In genomic region chr14:65241125-65241752, GRCh38 we compare ENCODE assay signal across 19 cellular contexts.
DNase-seq lines count a peak whose midpoint lies in the region; ATAC-seq and TF ChIP-seq lines count a peak whose summit lies in the region.
"Had no signal": no experiment of that assay in that cellular context is flagged by ENCODE, and none has a peak within 500 bp of the region (broad histone marks: within the 10 kb centered on the region; RNA-seq: fewer than 3 reads in every experiment).

No MANE protein-coding gene starts in this region.

- intact Hi-C loops in Caco-2 (cut with micrococcal nuclease; ENCODE audit: unreplicated experiment), result no loop called here

- H3K27me3 ChIP-seq in Caco-2 (replicated peaks; ENCODE audit: control insufficient read depth, insufficient read depth, low read length), result no peaks in the 10 kb centered on the region
- H3K27me3 ChIP-seq: adrenal gland, heart right ventricle had no signal

- peaks cover 14% of the 10 kb centered on the region for H3K36me3 Mint-ChIP-seq in Caco-2 (ENCODE audit: insufficient read depth, unreplicated experiment)
- no peaks in the 10 kb centered on the region for H3K36me3 Mint-ChIP-seq in T-cell
- no peaks in the 10 kb centered on the region for H3K36me3 Mint-ChIP-seq in naive B cell
- H3K36me3 Mint-ChIP-seq: stimulated activated effector memory CD8-positive, alpha-beta T cell treated with anti-CD3 and anti-CD28 coated beads, Interleukin-12 subunit alpha, Interleukin-12 subunit beta, amount 100 ng/mL, for 72 hours had no signal

- peaks cover 38% of the 10 kb centered on the region for H3K4me1 Mint-ChIP-seq in Caco-2 (ENCODE audit: low read depth, unreplicated experiment)
- peaks cover 8 to 14% (median 8%) of the 10 kb centered on the region in 3 donors for H3K4me1 Mint-ChIP-seq in T-cell
- peaks cover 13 to 19% (median 13%) of the 10 kb centered on the region in 3 donors for H3K4me1 Mint-ChIP-seq in naive B cell

- DNase-seq in Caco-2 (no peak), GM13977 (ENCODE audit: low spot score) (peak; percentile 39), T-cell (no peak), naive B cell (no peak), medulla oblongata (ENCODE audit: extremely low spot score) (no peak), glomerular visceral epithelial cell (ENCODE audit: extremely low spot score) (no peak)
- DNase-seq: activated CD4-positive, CD25-positive, alpha-beta regulatory T cell; activated effector memory CD4-positive, alpha-beta T cell treated with anti-CD3 and anti-CD28 coated beads, Interleukin-2, amount 50 U/mL, for 16 hours; adrenal gland; heart right ventricle; NCI-H1694 treated with DMSO at 0.1 percent for 48 hours; NCI-H774; psoas muscle; T-helper 9 cell had no signal

- POLR2A ChIA-PET in Caco-2 (lab: Charles Lee), result no interaction called here
- POLR2A ChIA-PET in T-cell (lab: Charles Lee), result no interaction called here

- no peaks in the 10 kb centered on the region for H3K9me3 ChIP-seq in Caco-2
- H3K9me3 ChIP-seq: adrenal gland, heart right ventricle, psoas muscle, tibial artery had no signal

- H3K36me3 ChIP-seq in Caco-2 (ENCODE audit: control insufficient read depth, insufficient read depth, low read length), result no peaks in the 10 kb centered on the region
- H3K36me3 ChIP-seq: adrenal gland, heart right ventricle, tibial artery had no signal

- H3K4me3 Mint-ChIP-seq in Caco-2 (ENCODE audit: unreplicated experiment) (no peak overlapping the region), T-cell (no peak overlapping the region), naive B cell (peak overlapping the region in 3 of 8 donors; percentile 20 to 65 (median 46))
- H3K4me3 Mint-ChIP-seq: dendritic cell treated with granulocyte-macrophage colony-stimulating factor and Interleukin-4, amounts not matched to agents 40 ng/mL and 50 ng/mL, for 4 days; stimulated activated effector memory CD8-positive, alpha-beta T cell treated with anti-CD3 and anti-CD28 coated beads, Interleukin-12 subunit alpha, Interleukin-12 subunit beta, amount 100 ng/mL, for 72 hours had no signal

- CTCF ChIA-PET in Caco-2 (lab: Charles Lee) (no interaction called here), T-cell (lab: Charles Lee) (interaction anchor here (0.6 to 0.7 kb wide), 2 partner anchors 148 to 170 kb away, joined by 3 to 4 read pairs; no protein-coding TSS in a partner anchor)

- no peak for ATAC-seq in T-cell (replicated peaks in 1 of 4)
- ATAC-seq in naive B cell (ENCODE audit: low read depth in 2 of 2), result peak in 1 of 2 donors; percentile 27
- no peak for ATAC-seq in HG03196 (IDR thresholded peaks at IDR 0.05; ENCODE audit: unreplicated experiment)
- ATAC-seq: heart right ventricle; left lobe of liver; psoas muscle; stimulated activated effector memory CD8-positive, alpha-beta T cell treated with anti-CD3 and anti-CD28 coated beads, Interleukin-12 subunit alpha, Interleukin-12 subunit beta, amount 100 ng/mL, for 72 hours had no signal

- H3K27ac Mint-ChIP-seq in Caco-2 (ENCODE audit: unreplicated experiment) (peak overlapping the region; percentile 48), T-cell (peak overlapping the region; percentile 24 to 62), naive B cell (peak overlapping the region in 5 of 6 donors; percentile 17 to 79 (median 56))
- H3K27ac Mint-ChIP-seq: dendritic cell treated with granulocyte-macrophage colony-stimulating factor and Interleukin-4, amounts not matched to agents 40 ng/mL and 50 ng/mL, for 4 days; stimulated activated effector memory CD8-positive, alpha-beta T cell treated with anti-CD3 and anti-CD28 coated beads, Interleukin-12 subunit alpha, Interleukin-12 subunit beta, amount 100 ng/mL, for 72 hours had no signal

- H3K27me3 Mint-ChIP-seq in Caco-2 (ENCODE audit: insufficient read depth, unreplicated experiment) (no peaks in the 10 kb centered on the region), T-cell (no peaks in the 10 kb centered on the region), naive B cell (no peaks in the 10 kb centered on the region)

- no peak for TF ChIP-seq CTCF in Caco-2 (IDR thresholded peaks at IDR 0.05; ENCODE audit: insufficient read depth in 1 of 2, low read depth in 1 of 2, low read length in 1 of 2, severe bottlenecking in 1 of 2, unreplicated experiment in 1 of 2)
- no peak for TF ChIP-seq CTCF in GM13977 (IDR thresholded peaks at IDR 0.05; ENCODE audit: extremely low read depth, insufficient read depth, missing control alignments)

- in situ Hi-C loops in GM13977 (cut with MboI; ENCODE audit: low pct_unique_long_range_greater_than_20kb, low sequenced_read_pairs, unreplicated experiment), result no loop called here

- peaks cover 82% of the 10 kb centered on the region for H3K4me1 ChIP-seq in Caco-2
- H3K4me1 ChIP-seq: psoas muscle, tibial artery had no signal

- no TSS peak for BruUV-seq in Caco-2 (replicated peaks; lab: Mats Ljungman, UMichigan)

- H3K9me3 Mint-ChIP-seq in Caco-2 (ENCODE audit: unreplicated experiment), result no peaks in the 10 kb centered on the region
- H3K9me3 Mint-ChIP-seq in T-cell, result no peaks in the 10 kb centered on the region
- no peaks in the 10 kb centered on the region for H3K9me3 Mint-ChIP-seq in naive B cell
- H3K9me3 Mint-ChIP-seq: dendritic cell treated with granulocyte-macrophage colony-stimulating factor and Interleukin-4, amounts not matched to agents 40 ng/mL and 50 ng/mL, for 4 days; stimulated activated effector memory CD8-positive, alpha-beta T cell treated with anti-CD3 and anti-CD28 coated beads, Interleukin-12 subunit alpha, Interleukin-12 subunit beta, amount 100 ng/mL, for 72 hours had no signal

- H3K4me3 ChIP-seq in Caco-2 (ENCODE audit: low read depth, low read length), result no peak overlapping the region
- H3K4me3 ChIP-seq: adrenal gland, heart right ventricle, psoas muscle, tibial artery had no signal
